In the genomic region with DNA sequence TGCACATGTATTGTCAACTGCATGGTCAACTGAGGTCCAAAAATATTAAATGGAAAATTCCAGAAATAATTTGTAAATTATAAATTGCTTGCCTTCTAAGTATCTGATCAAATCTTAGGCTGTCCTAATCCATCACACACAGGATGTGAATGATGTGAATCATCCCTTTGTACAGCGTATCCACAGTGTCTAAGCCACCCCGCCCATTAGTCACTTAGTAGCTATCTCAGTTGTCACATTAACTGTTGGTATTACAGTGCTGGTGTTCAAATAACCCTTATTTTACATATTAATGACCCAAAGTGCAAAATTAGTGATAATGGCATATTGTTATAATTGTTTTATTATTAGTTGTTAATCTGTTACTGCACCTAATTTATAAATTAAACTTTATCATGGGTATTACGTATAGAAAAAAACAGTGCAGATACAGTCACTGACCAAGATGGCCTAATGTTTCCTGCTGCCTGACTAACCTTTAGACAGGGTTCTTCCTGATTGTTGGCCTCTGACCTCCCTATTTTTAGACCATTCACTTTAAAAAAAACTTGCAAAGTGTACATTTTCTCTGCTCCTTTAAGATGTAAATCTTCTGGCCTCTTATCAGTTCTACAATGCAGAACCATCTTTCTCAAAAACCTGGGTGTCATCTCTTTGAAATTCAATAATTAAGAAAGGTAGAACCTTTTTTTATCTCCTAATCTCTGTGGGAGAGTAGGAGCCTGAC, we compare ENCODE assay signal across 24 cellular contexts. TPM values are rescaled to one million over a fixed set of nuclear protein-coding genes. Genes with fewer than 3 reads are reported as not detected.
DNase-seq lines count a peak whose midpoint lies in the region; ATAC-seq, FAIRE-seq and TF ChIP-seq lines count a peak whose summit lies in the region.
"Had no signal": no experiment of that assay in that cellular context is flagged by ENCODE, and none has a peak within 500 bp of the region (broad histone marks: within the 10 kb centered on the region; RNA-seq: fewer than 3 reads in every experiment).

No MANE protein-coding gene starts in this region.

- H3K9ac ChIP-seq in endothelial cell of umbilical vein (replicated peaks; ENCODE audit: extremely low read depth, insufficient read depth, low read length), result no peak overlapping the region

- H3K27ac ChIP-seq in endothelial cell of umbilical vein (ENCODE audit: insufficient read depth, low read depth, low read length), result no peak overlapping the region
- no peak overlapping the region for H3K27ac ChIP-seq in osteoblast (ENCODE audit: low read depth, low read length)
- H3K27ac ChIP-seq in esophagus squamous epithelium, result no peak overlapping the region
- H3K27ac ChIP-seq: body of pancreas, vagina had no signal

- no peaks in the 10 kb centered on the region for H3K27me3 ChIP-seq in endothelial cell of umbilical vein (ENCODE audit: control insufficient read depth in 2 of 2, insufficient read depth in 2 of 2, low read length in 2 of 2)
- H3K27me3 ChIP-seq in osteoblast (ENCODE audit: insufficient read depth, low read length), result no peaks in the 10 kb centered on the region
- no peaks in the 10 kb centered on the region for H3K27me3 ChIP-seq in esophagus squamous epithelium
- H3K27me3 ChIP-seq: body of pancreas, vagina had no signal

- ATAC-seq in GM18517 (IDR thresholded peaks at IDR 0.05; ENCODE audit: unreplicated experiment), result no peak
- ATAC-seq: body of pancreas, mucosa of descending colon had no signal

- WGBS in esophagus squamous epithelium, 2 donors, result 46 to 52% methylated on average over 3 of the region's 3 CpGs

- POLR2A ChIA-PET in endothelial cell of umbilical vein (lab: Charles Lee), result no interaction called here

- CTCF ChIA-PET in endothelial cell of umbilical vein (lab: Charles Lee), result interaction anchor here (1.0 kb wide), 1 partner anchor 43 kb away, joined by 4 read pairs; no protein-coding TSS in a partner anchor

- no peak for TF ChIP-seq POLR2A in endothelial cell of umbilical vein (IDR thresholded peaks at IDR 0.05; ENCODE audit: low read depth, low read length)
- no peak for TF ChIP-seq POLR2A in esophagus squamous epithelium (IDR thresholded peaks at IDR 0.05)

- H3K4me1 ChIP-seq in endothelial cell of umbilical vein (ENCODE audit: control insufficient read depth, extremely low read depth, insufficient read depth, low read length) (peaks cover 26% of the 10 kb centered on the region), osteoblast (ENCODE audit: insufficient read depth, low read length) (peaks cover 5% of the 10 kb centered on the region), esophagus squamous epithelium (peaks cover 0 to 19% (median 9%) of the 10 kb centered on the region in 3 donors)

- H4K20me1 ChIP-seq in endothelial cell of umbilical vein (replicated peaks; ENCODE audit: control insufficient read depth, extremely low read depth, insufficient read depth, low read length), result no peaks in the 10 kb centered on the region
- H4K20me1 ChIP-seq in osteoblast (ENCODE audit: insufficient read depth, low read length), result no peaks in the 10 kb centered on the region

- H3K4me1 Mint-ChIP-seq in progenitor cell of endocrine pancreas (ENCODE audit: low read depth), result peaks cover 15% of the 10 kb centered on the region

- H3K9me3 ChIP-seq in endothelial cell of umbilical vein (replicated peaks; ENCODE audit: control insufficient read depth, insufficient read depth, low read length) (no peaks in the 10 kb centered on the region), osteoblast (ENCODE audit: low read depth, low read length) (no peaks in the 10 kb centered on the region), esophagus squamous epithelium (no peaks in the 10 kb centered on the region)
- H3K9me3 ChIP-seq: body of pancreas, mucosa of descending colon, vagina had no signal

- intact Hi-C loops in endothelial cell of umbilical vein (cut with micrococcal nuclease), result loop anchor here (5.0 kb wide), 2 partner anchors 375 to 400 kb away; no protein-coding TSS in a partner anchor
- intact Hi-C loops in esophagus squamous epithelium (cut with DNase I), result no loop called here

- no peak for FAIRE-seq in endothelial cell of umbilical vein (lab: Jason Lieb, UNC)
- FAIRE-seq: GM12891, islet of Langerhans had no signal

- no peaks in the 10 kb centered on the region for H3K27me3 Mint-ChIP-seq in progenitor cell of endocrine pancreas
- H3K27me3 Mint-ChIP-seq: CD4-positive, alpha-beta T cell; stimulated activated naive CD8-positive, alpha-beta T cell treated with anti-CD3 and anti-CD28 coated beads, Interleukin-15, Interleukin-2, amounts not matched to agents 100 ng/mL and 50 ng/mL, for 24 hours had no signal

- no peak overlapping the region for H3K4me3 Mint-ChIP-seq in progenitor cell of endocrine pancreas (ENCODE audit: low read depth)
- H3K4me3 Mint-ChIP-seq: activated naive CD4-positive, alpha-beta T cell treated with anti-CD3 and anti-CD28 coated beads for 36 hours; CD4-positive, alpha-beta T cell; stimulated activated naive CD8-positive, alpha-beta T cell treated with anti-CD3 and anti-CD28 coated beads, Interleukin-15, Interleukin-2, amounts not matched to agents 100 ng/mL and 50 ng/mL, for 24 hours had no signal

- no TSS peak for BruUV-seq in endothelial cell of umbilical vein (replicated peaks; lab: Mats Ljungman, UMichigan)

- no peak overlapping the region for H3K27ac Mint-ChIP-seq in progenitor cell of endocrine pancreas
- H3K27ac Mint-ChIP-seq: activated naive CD4-positive, alpha-beta T cell treated with anti-CD3 and anti-CD28 coated beads for 36 hours; CD4-positive, alpha-beta T cell; stimulated activated naive CD8-positive, alpha-beta T cell treated with anti-CD3 and anti-CD28 coated beads, Interleukin-15, Interleukin-2, amounts not matched to agents 100 ng/mL and 50 ng/mL, for 24 hours had no signal

- TF ChIP-seq CTCF in endothelial cell of umbilical vein (IDR thresholded peaks at IDR 0.05; ENCODE audit: extremely low read depth in 1 of 2, insufficient read depth in 1 of 2, low read depth in 1 of 2, low read length in 2 of 2) (no peak), osteoblast (IDR thresholded peaks at IDR 0.05; ENCODE audit: extremely low read depth, low read depth, low read length) (no peak), progenitor cell of endocrine pancreas (IDR thresholded peaks at IDR 0.05; ENCODE audit: unreplicated experiment) (no peak), esophagus squamous epithelium (IDR thresholded peaks at IDR 0.05) (no peak)

- H3K4me2 ChIP-seq in endothelial cell of umbilical vein (ENCODE audit: insufficient read depth, low read length) (peak overlapping the region; percentile 12), osteoblast (ENCODE audit: insufficient read depth, low read length) (no peak overlapping the region)
- H3K4me2 ChIP-seq: smooth muscle cell had no signal

- peaks cover 3% of the 10 kb centered on the region for H3K9me3 Mint-ChIP-seq in progenitor cell of endocrine pancreas (ENCODE audit: low read depth)
- H3K9me3 Mint-ChIP-seq: activated naive CD4-positive, alpha-beta T cell treated with anti-CD3 and anti-CD28 coated beads for 36 hours; CD4-positive, alpha-beta T cell; stimulated activated naive CD8-positive, alpha-beta T cell treated with anti-CD3 and anti-CD28 coated beads, Interleukin-15, Interleukin-2, amounts not matched to agents 100 ng/mL and 50 ng/mL, for 24 hours had no signal

- H3K36me3 Mint-ChIP-seq in progenitor cell of endocrine pancreas (ENCODE audit: insufficient read depth), result no peaks in the 10 kb centered on the region

- DNase-seq in EH (ENCODE audit: low read depth), result peak; percentile 6
- DNase-seq in M059J (ENCODE audit: low read depth), result peak; percentile 27
- DNase-seq in endothelial cell of umbilical vein (ENCODE audit: low read depth, low spot score), result peak; percentile 37
- peak; percentile 29 for DNase-seq in osteoblast (ENCODE audit: insufficient read length, low spot score, missing footprints)
- no peak for DNase-seq in progenitor cell of endocrine pancreas (ENCODE audit: low spot score, unreplicated experiment)
- no peak for DNase-seq in esophagus squamous epithelium (lab: John Stamatoyannopoulos, UW)
- DNase-seq: activated CD4-positive, CD25-positive, alpha-beta regulatory T cell; activated CD8-positive, alpha-beta memory T cell treated with anti-CD3 and anti-CD28 coated beads, Interleukin-2, amount 50 U/mL, for 48 hours; activated naive CD4-positive, alpha-beta T cell treated with anti-CD3 and anti-CD28 coated beads for 36 hours; body of pancreas; CD4-positive, alpha-beta T cell; mucosa of descending colon; NCI-H1417 treated with DMSO at 0.1 percent for 48 hours; NCI-H510A; OCI-M1; T-helper 1 cell had no signal

- peaks cover 15% of the 10 kb centered on the region for H3K79me2 ChIP-seq in endothelial cell of umbilical vein (ENCODE audit: control insufficient read depth, insufficient read depth, low read length)
- H3K79me2 ChIP-seq in osteoblast (ENCODE audit: insufficient read depth, low read length), result peaks cover 6% of the 10 kb centered on the region

- no peaks in the 10 kb centered on the region for H3K9me1 ChIP-seq in endothelial cell of umbilical vein (replicated peaks; ENCODE audit: control insufficient read depth, extremely low read depth, insufficient read depth, low read length)

- H3K36me3 ChIP-seq in endothelial cell of umbilical vein (ENCODE audit: control insufficient read depth in 2 of 2, extremely low read depth in 1 of 2, insufficient read depth in 2 of 2, low read length in 2 of 2) (no peaks in the 10 kb centered on the region), osteoblast (ENCODE audit: insufficient read depth, low read length) (no peaks in the 10 kb centered on the region), esophagus squamous epithelium (no peaks in the 10 kb centered on the region)
- H3K36me3 ChIP-seq: vagina had no signal

- dilution Hi-C loops in endothelial cell of umbilical vein (cut with MboI; ENCODE audit: extremely low pct_ligation_motif_present, low sequenced_read_pairs), result no loop called here

- H2AFZ ChIP-seq in endothelial cell of umbilical vein (ENCODE audit: low read depth, low read length) (no peak overlapping the region), osteoblast (ENCODE audit: low read length) (no peak overlapping the region)

- H3K4me3 ChIP-seq in endothelial cell of umbilical vein (replicated peaks in 1 of 3; ENCODE audit: insufficient read depth in 1 of 3, low read depth in 1 of 3, low read length in 3 of 3), result no peak overlapping the region
- no peak overlapping the region for H3K4me3 ChIP-seq in osteoblast (ENCODE audit: insufficient read depth, low read length)
- H3K4me3 ChIP-seq in esophagus squamous epithelium, result no peak overlapping the region
- H3K4me3 ChIP-seq: body of pancreas, mucosa of descending colon, smooth muscle cell, vagina had no signal

RNA-seq across cellular contexts. Expression of a gene that starts 2.9 kb away (rescaled TPM):
- total RNA-seq in M059J (2014; rRNA removed; shearing (Covaris generic)), result 3.9 and 4.9 TPM in 2 replicates
- total RNA-seq in endothelial cell of umbilical vein (69.5 and 70.5 TPM in 2 replicates), osteoblast (1.8 and 2.9 TPM in 2 replicates), progenitor cell of endocrine pancreas (25.7 and 27.0 TPM in 2 replicates), esophagus squamous epithelium (10 to 100 TPM in 1 of 4 donors, 1 to 10 TPM in 3; 6.1 to 11.3 (median 8.0) TPM)
- polyA plus RNA-seq in endothelial cell of umbilical vein, result 3.2 and 4.6 TPM in 2 replicates
- 16.4 and 17.7 TPM in 2 replicates for polyA plus RNA-seq in endothelial cell of umbilical vein (2011; cell fraction: cytosol; rRNA removed)
- 7.3 and 11.9 TPM in 2 replicates for polyA plus RNA-seq in endothelial cell of umbilical vein (2011; cell fraction: nucleus; rRNA removed)
- 30.4 and 57.6 TPM in 2 replicates for polyA plus RNA-seq in endothelial cell of umbilical vein (2012)
- 3.1 and 3.4 TPM in 2 replicates for polyA minus RNA-seq in endothelial cell of umbilical vein
- 2.0 TPM for polyA minus RNA-seq in endothelial cell of umbilical vein (2011; cell fraction: cytosol; rRNA and poly(A)+ RNA removed)
- 9.8 and 13.8 TPM in 2 replicates for polyA minus RNA-seq in endothelial cell of umbilical vein (2011; cell fraction: nucleus; rRNA and poly(A)+ RNA removed)

RNA-seq across cellular contexts. Expression of a gene that starts 27.8 kb away (rescaled TPM):
- total RNA-seq in M059J (2014; rRNA removed; shearing (Covaris generic)), result not detected in 2 replicates
- not detected in 2 replicates for total RNA-seq in endothelial cell of umbilical vein
- polyA plus RNA-seq in endothelial cell of umbilical vein, result not detected in 2 replicates
- polyA plus RNA-seq in endothelial cell of umbilical vein (2011; cell fraction: cytosol; rRNA removed), result not detected in 2 replicates
- not detected in 2 replicates for polyA plus RNA-seq in endothelial cell of umbilical vein (2011; cell fraction: nucleus; rRNA removed)
- polyA plus RNA-seq in endothelial cell of umbilical vein (2012), result not detected in 2 replicates
- polyA minus RNA-seq in endothelial cell of umbilical vein, result not detected in 2 replicates
- polyA minus RNA-seq in endothelial cell of umbilical vein (2011; cell fraction: cytosol; rRNA and poly(A)+ RNA removed), result not detected
- not detected in 2 replicates for polyA minus RNA-seq in endothelial cell of umbilical vein (2011; cell fraction: nucleus; rRNA and poly(A)+ RNA removed)
- not detected in 2 replicates for total RNA-seq in osteoblast
- not detected in 2 replicates for total RNA-seq in progenitor cell of endocrine pancreas
- not detected for total RNA-seq in esophagus squamous epithelium
- total RNA-seq: activated naive CD4-positive, alpha-beta T cell treated with anti-CD3 and anti-CD28 coated beads for 36 hours; body of pancreas; CD4-positive, alpha-beta T cell; glomerular endothelial cell; mucosa of descending colon; omental fat pad; smooth muscle cell; vagina had no signal
- polyA plus RNA-seq: smooth muscle cell had no signal

Comparison
In these comparisons a context has a peak if more than half of its experiments do, and no peak if none do; other contexts are left out.
1. DNase-seq: peak in EH (single experiment), M059J (single experiment), endothelial cell of umbilical vein (single experiment) and osteoblast (single experiment); none in progenitor cell of endocrine pancreas (single experiment) and esophagus squamous epithelium (single experiment).